13 cellular contexts compared by ENCODE assay signal in genomic region chr17:72420775-72421127, GRCh38.
A peak's percentile ranks its signal among the peaks of the same experiment; 100 is the strongest.
DNase-seq lines count a peak whose midpoint lies in the region; ATAC-seq and TF ChIP-seq lines count a peak whose summit lies in the region.
"Had no signal": no experiment of that assay in that cellular context is flagged by ENCODE, and none has a peak within 500 bp of the region (broad histone marks: within the 10 kb centered on the region; RNA-seq: fewer than 3 reads in every experiment).

No MANE protein-coding gene starts in this region.

- TF ChIP-seq CTCF in PC-9 (conservative IDR thresholded peaks at IDR 0.05), result no peak
- no peak for TF ChIP-seq CTCF in progenitor cell of endocrine pancreas (IDR thresholded peaks at IDR 0.05; ENCODE audit: unreplicated experiment)

- DNase-seq in PC-9 (no peak), progenitor cell of endocrine pancreas (ENCODE audit: low spot score, unreplicated experiment) (no peak), medulla oblongata (ENCODE audit: extremely low spot score) (no peak), HUDEP-2 (lab: John Stamatoyannopoulos, UW; ENCODE audit: unreplicated experiment in 76 of 76) (no peak)
- no peak for DNase-seq in activated T-cell treated with anti-CD3 and anti-CD28 coated beads, Interleukin-2, amount 50 U/mL, for 24 hours
- DNase-seq: activated naive CD8-positive, alpha-beta T cell treated with anti-CD3 and anti-CD28 coated beads, Interleukin-2, amount 10 ng/mL, durations not matched to agents 7 days and 5 days; DMS79 treated with DMSO at 0.1 percent for 48 hours; NCI-H1105 treated with DMSO at 0.1 percent for 48 hours; occipital lobe had no signal

- peaks cover 26% of the 10 kb centered on the region for H3K36me3 Mint-ChIP-seq in progenitor cell of endocrine pancreas (ENCODE audit: insufficient read depth)
- no peaks in the 10 kb centered on the region for H3K36me3 Mint-ChIP-seq in activated T-cell treated with anti-CD3 and anti-CD28 coated beads, Interleukin-2, amount 50 U/mL, for 24 hours (ENCODE audit: low read depth)
- H3K36me3 Mint-ChIP-seq: activated naive CD8-positive, alpha-beta T cell treated with anti-CD3 and anti-CD28 coated beads, Interleukin-2, amount 10 ng/mL, durations not matched to agents 7 days and 5 days had no signal

- intact Hi-C loops in PC-9 (cut with micrococcal nuclease; ENCODE audit: unreplicated experiment), result loop anchor here (1.0 to 5.0 kb wide), 8 partner anchors 9 to 296 kb away; no protein-coding TSS in a partner anchor

- peaks cover 85% of the 10 kb centered on the region for H3K79me2 ChIP-seq in PC-9 (ENCODE audit: low read depth)

- H3K9me2 ChIP-seq in PC-9 (ENCODE audit: insufficient read depth), result no peaks in the 10 kb centered on the region

- no peak overlapping the region for H3K4me3 ChIP-seq in BLaER1 treated with 17β-estradiol and CSF1 and Interleukin-3, amounts not matched to agents 10 nM and 100 nM
- H3K4me3 ChIP-seq in PC-9 (peak overlapping the region; percentile 17; the same call in 1 of the 2 replicates), endocrine pancreas (ENCODE audit: control insufficient read depth, insufficient read depth, low read length) (no peak overlapping the region)

- peaks cover 21 to 25% (median 23%) of the 10 kb centered on the region in 11 experiments for H3K9me3 ChIP-seq in BLaER1 treated with 17β-estradiol and CSF1 and Interleukin-3, amounts not matched to agents 10 nM and 100 nM (replicated peaks in 1 of 11)
- peaks cover 19% of the 10 kb centered on the region for H3K9me3 ChIP-seq in PC-9 (ENCODE audit: insufficient read depth, low read depth)
- H3K9me3 ChIP-seq in endocrine pancreas (ENCODE audit: control insufficient read depth, low read length), result peaks cover 5% of the 10 kb centered on the region

- H3K9ac ChIP-seq in BLaER1 treated with 17β-estradiol and CSF1 and Interleukin-3, amounts not matched to agents 10 nM and 100 nM, result peak overlapping the region in 2 of 11 experiments; percentile 1 to 10; a peak in 2 of 22 replicates
- H3K9ac ChIP-seq in endocrine pancreas (ENCODE audit: control insufficient read depth, insufficient read depth, low read length), result peak overlapping the region; percentile 47

- H3K4me1 ChIP-seq in BLaER1 treated with 17β-estradiol and CSF1 and Interleukin-3, amounts not matched to agents 10 nM and 100 nM, result peaks cover 42 to 63% (median 56%) of the 10 kb centered on the region in 10 experiments
- H3K4me1 ChIP-seq in PC-9 (replicated peaks; ENCODE audit: insufficient read depth), result peaks cover 71% of the 10 kb centered on the region
- peaks cover 6% of the 10 kb centered on the region for H3K4me1 ChIP-seq in endocrine pancreas (ENCODE audit: control insufficient read depth, insufficient read depth, low read length)

- no peak overlapping the region for H2AFZ ChIP-seq in PC-9

- POLR2A ChIA-PET in PC-9 (lab: Charles Lee; ENCODE audit: unreplicated experiment), result interaction anchor here (0.7 to 0.8 kb wide), 2 partner anchors 13 to 268 kb away, joined by 3 to 10 read pairs; no protein-coding TSS in a partner anchor

- H3K9me3 Mint-ChIP-seq in progenitor cell of endocrine pancreas (ENCODE audit: low read depth), result peaks cover 11% of the 10 kb centered on the region
- peaks cover 7% of the 10 kb centered on the region for H3K9me3 Mint-ChIP-seq in activated T-cell treated with anti-CD3 and anti-CD28 coated beads, Interleukin-2, amount 50 U/mL, for 24 hours

- CTCF ChIA-PET in PC-9 (lab: Charles Lee), result interaction anchor here (1.2 kb wide), 1 partner anchor 948 kb away, joined by 3 read pairs; no protein-coding TSS in a partner anchor

- peak overlapping the region; percentile 56 for H3K27ac Mint-ChIP-seq in progenitor cell of endocrine pancreas
- H3K27ac Mint-ChIP-seq in activated T-cell treated with anti-CD3 and anti-CD28 coated beads, Interleukin-2, amount 50 U/mL, for 24 hours, result no peak overlapping the region
- H3K27ac Mint-ChIP-seq: activated naive CD8-positive, alpha-beta T cell treated with anti-CD3 and anti-CD28 coated beads, Interleukin-2, amount 10 ng/mL, durations not matched to agents 7 days and 5 days had no signal

- H4K20me1 ChIP-seq in BLaER1 treated with 17β-estradiol and CSF1 and Interleukin-3, amounts not matched to agents 10 nM and 100 nM, result no peaks in the 10 kb centered on the region
- no peaks in the 10 kb centered on the region for H4K20me1 ChIP-seq in PC-9 (ENCODE audit: insufficient read depth)

- no peaks in the 10 kb centered on the region for H3K27me3 Mint-ChIP-seq in progenitor cell of endocrine pancreas
- peaks cover 8% of the 10 kb centered on the region for H3K27me3 Mint-ChIP-seq in activated T-cell treated with anti-CD3 and anti-CD28 coated beads, Interleukin-2, amount 50 U/mL, for 24 hours
- H3K27me3 Mint-ChIP-seq: activated naive CD8-positive, alpha-beta T cell treated with anti-CD3 and anti-CD28 coated beads, Interleukin-2, amount 10 ng/mL, durations not matched to agents 7 days and 5 days had no signal

- H3K4me3 Mint-ChIP-seq in progenitor cell of endocrine pancreas (ENCODE audit: low read depth), result no peak overlapping the region
- H3K4me3 Mint-ChIP-seq in activated T-cell treated with anti-CD3 and anti-CD28 coated beads, Interleukin-2, amount 50 U/mL, for 24 hours, result no peak overlapping the region
- H3K4me3 Mint-ChIP-seq: activated CD4-positive, alpha-beta T cell treated with anti-CD3 and anti-CD28 coated beads for 36 hours; activated naive CD8-positive, alpha-beta T cell treated with anti-CD3 and anti-CD28 coated beads, Interleukin-2, amount 10 ng/mL, durations not matched to agents 7 days and 5 days had no signal

- H3K27me3 ChIP-seq in BLaER1 treated with 17β-estradiol and CSF1 and Interleukin-3, amounts not matched to agents 10 nM and 100 nM, result no peaks in the 10 kb centered on the region
- no peaks in the 10 kb centered on the region for H3K27me3 ChIP-seq in PC-9 (ENCODE audit: insufficient read depth, low read depth)
- no peaks in the 10 kb centered on the region for H3K27me3 ChIP-seq in endocrine pancreas (ENCODE audit: control insufficient read depth, insufficient read depth, low read length)

- H3K27ac ChIP-seq in BLaER1 treated with 17β-estradiol and CSF1 and Interleukin-3, amounts not matched to agents 10 nM and 100 nM, result peak overlapping the region in 8 of 11 experiments; percentile 3 to 59 (median 36); a peak in 9 of 22 replicates
- H3K27ac ChIP-seq in PC-9, result peak overlapping the region; percentile 98

- H3K4me2 ChIP-seq in BLaER1 treated with 17β-estradiol and CSF1 and Interleukin-3, amounts not matched to agents 10 nM and 100 nM, result peak overlapping the region; percentile 65 to 85 (median 76)
- H3K4me2 ChIP-seq in PC-9, result peak overlapping the region; percentile 90

- H3K36me3 ChIP-seq in BLaER1 treated with 17β-estradiol and CSF1 and Interleukin-3, amounts not matched to agents 10 nM and 100 nM, result peaks cover 0 to 13% (median 3%) of the 10 kb centered on the region in 11 experiments; a peak in 8 of 22 replicates
- H3K36me3 ChIP-seq in PC-9 (ENCODE audit: low read depth) (peaks cover 34% of the 10 kb centered on the region), endocrine pancreas (ENCODE audit: control insufficient read depth, insufficient read depth, low read length) (peaks cover 6% of the 10 kb centered on the region)

- ATAC-seq in HG02642 (IDR thresholded peaks at IDR 0.05; ENCODE audit: poor library complexity, unreplicated experiment), result no peak

- peaks cover 24% of the 10 kb centered on the region for H3K4me1 Mint-ChIP-seq in progenitor cell of endocrine pancreas (ENCODE audit: low read depth)
- peaks cover 25% of the 10 kb centered on the region for H3K4me1 Mint-ChIP-seq in activated T-cell treated with anti-CD3 and anti-CD28 coated beads, Interleukin-2, amount 50 U/mL, for 24 hours (ENCODE audit: low read depth)

- BruUV-seq in PC-9 (replicated peaks; lab: Mats Ljungman, UMichigan), result no TSS peak

- peaks cover 49% of the 10 kb centered on the region for H3F3A ChIP-seq in PC-9 (ENCODE audit: insufficient read depth, low read depth)
